In genomic region chr3:184230081-184230602, GRCh38 we compare ENCODE assay signal across 8 cellular contexts. TPM values are rescaled to one million over a fixed set of nuclear protein-coding genes. Genes with fewer than 3 reads are reported as not detected.
DNase-seq lines count a peak whose midpoint lies in the region; ATAC-seq and TF ChIP-seq lines count a peak whose summit lies in the region.

No MANE protein-coding gene starts in this region.

- no peaks in the 10 kb centered on the region for H3K36me3 ChIP-seq in heart left ventricle
- no peaks in the 10 kb centered on the region for H3K36me3 ChIP-seq in upper lobe of left lung

- ATAC-seq in heart left ventricle (no peak), Right ventricle myocardium superior (ENCODE audit: poor library complexity) (no peak), T-helper 17 cell (no peak), upper lobe of left lung (ENCODE audit: low FRiP score in 2 of 2) (no peak), GM19328 (IDR thresholded peaks at IDR 0.05; ENCODE audit: unreplicated experiment) (no peak), GM18498 (IDR thresholded peaks at IDR 0.05; ENCODE audit: unreplicated experiment) (no peak)

- H3K27me3 ChIP-seq in heart left ventricle (peaks cover 20 to 69% (median 32%) of the 10 kb centered on the region in 9 donors), layer of hippocampus (ENCODE audit: control insufficient read depth, insufficient read depth, low read length) (peaks cover 18% of the 10 kb centered on the region), upper lobe of left lung (peaks cover 2 to 38% (median 27%) of the 10 kb centered on the region in 4 donors)

- H3K27ac ChIP-seq in heart left ventricle (no peak overlapping the region), layer of hippocampus (ENCODE audit: low read depth, low read length) (peak overlapping the region; percentile 30), upper lobe of left lung (no peak overlapping the region)

- DNase-seq in heart left ventricle = no peak
- DNase-seq in Right ventricle myocardium superior = no peak
- DNase-seq in T-helper 17 cell = no peak
- DNase-seq in upper lobe of left lung = peak in 1 of 2 donors; percentile 84
- no peak for DNase-seq in COLO829 (ENCODE audit: low spot score)

- intact Hi-C loops in heart left ventricle (cut with DNase I) = no loop called here
- intact Hi-C loops in Right ventricle myocardium superior (cut with DNase I) = no loop called here

- H3K9me3 ChIP-seq in heart left ventricle (no peaks in the 10 kb centered on the region), T-helper 17 cell (ENCODE audit: control insufficient read depth, low read length, poor library complexity, severe bottlenecking) (no peaks in the 10 kb centered on the region), upper lobe of left lung (no peaks in the 10 kb centered on the region)

- no peak overlapping the region for H3K27ac Mint-ChIP-seq in T-helper 17 cell

- peak overlapping the region; percentile 19 to 67 (median 54) for H3K4me3 ChIP-seq in heart left ventricle
- peak overlapping the region in 3 of 4 donors; percentile 37 to 61 (median 46) for H3K4me3 ChIP-seq in upper lobe of left lung

- TF ChIP-seq CTCF in heart left ventricle (IDR thresholded peaks at IDR 0.05) = no peak
- TF ChIP-seq CTCF in upper lobe of left lung (IDR thresholded peaks at IDR 0.05) = no peak

- no peak for TF ChIP-seq EP300 in upper lobe of left lung (IDR thresholded peaks at IDR 0.05)

- 0 to 1% (median 1%) methylated on average over 15 to 61 of the region's 61 CpGs for WGBS in heart left ventricle, 4 donors
- WGBS in upper lobe of left lung, 2 donors = 0% methylated on average over 11 to 14 of the region's 61 CpGs

- peak overlapping the region; percentile 90 for H3K4me3 Mint-ChIP-seq in T-helper 17 cell

- TF ChIP-seq POLR2A in heart left ventricle (IDR thresholded peaks at IDR 0.05) (no peak), upper lobe of left lung (IDR thresholded peaks at IDR 0.05) (no peak)

- peaks cover 53% of the 10 kb centered on the region for H3K27me3 Mint-ChIP-seq in T-helper 17 cell

- H3K4me1 Mint-ChIP-seq in T-helper 17 cell = peaks cover 12% of the 10 kb centered on the region

- H3K36me3 Mint-ChIP-seq in T-helper 17 cell (ENCODE audit: low read depth) = peaks cover 5% of the 10 kb centered on the region

- peaks cover 0 to 22% (median 12%) of the 10 kb centered on the region in 12 donors for H3K4me1 ChIP-seq in heart left ventricle
- peaks cover 22 to 24% (median 22%) of the 10 kb centered on the region in 4 donors for H3K4me1 ChIP-seq in upper lobe of left lung

RNA-seq across cellular contexts. Expression of gene VWA5B2, which starts 0.8 kb away (rescaled TPM):
- total RNA-seq in heart left ventricle (not detected), Right ventricle myocardium superior (not detected), T-helper 17 cell (not detected), upper lobe of left lung (1 to 10 TPM in 2 of 6 donors, under 1 TPM in 3, not detected in 1; 0.17 to 1.2 (median 0.51) TPM)
- polyA plus RNA-seq in heart left ventricle = under 1 TPM in 1 of 2 donors, not detected in 1; 0.11 TPM

RNA-seq across cellular contexts. Expression of gene ALG3, which starts 18.6 kb away (rescaled TPM):
- total RNA-seq in heart left ventricle (10 to 100 TPM; 10.9 to 49.1 (median 17.0) TPM), Right ventricle myocardium superior (14.9 TPM), T-helper 17 cell (10 to 100 TPM; 17.6 to 24.1 TPM), upper lobe of left lung (10 to 100 TPM; 16.2 to 60.8 (median 37.6) TPM)
- polyA plus RNA-seq in heart left ventricle = 10 to 100 TPM; 15.5 to 68.1 TPM

RNA-seq across cellular contexts. Expression of gene EEF1AKMT4, which starts 19.3 kb away (rescaled TPM):
- total RNA-seq in heart left ventricle (1 to 10 TPM in 7 of 9 donors, under 1 TPM in 2; 0.66 to 4.2 (median 2.1) TPM), Right ventricle myocardium superior (1.6 TPM), T-helper 17 cell (under 1 TPM; 0.45 to 0.65 TPM), upper lobe of left lung (1 to 10 TPM; 1.8 to 8.8 (median 4.1) TPM)
- polyA plus RNA-seq in heart left ventricle = 10 to 100 TPM in 1 of 2 donors, 1 to 10 TPM in 1; 1.9 to 16.7 TPM

RNA-seq across cellular contexts. Expression of gene CAMK2N2, which starts 31.2 kb away (rescaled TPM):
- total RNA-seq in heart left ventricle (under 1 TPM in 4 of 9 donors, not detected in 5; 0.17 to 0.37 (median 0.29) TPM), Right ventricle myocardium superior (not detected), T-helper 17 cell (under 1 TPM; 0.20 to 0.31 TPM), upper lobe of left lung (under 1 TPM in 2 of 6 donors, not detected in 4; 0.26 to 0.44 TPM)
- polyA plus RNA-seq in heart left ventricle = under 1 TPM in 1 of 2 donors, not detected in 1; 0.14 TPM

RNA-seq across cellular contexts. Expression of gene ABCF3, which starts 44.1 kb away (rescaled TPM):
- total RNA-seq in heart left ventricle (10 to 100 TPM; 58.2 to 81.9 (median 69.2) TPM), Right ventricle myocardium superior (69.3 TPM), T-helper 17 cell (100 to 1,000 TPM; 118 to 120 TPM), upper lobe of left lung (100 to 1,000 TPM in 1 of 6 donors, 10 to 100 TPM in 5; 52.6 to 184 (median 73.1) TPM)
- polyA plus RNA-seq in heart left ventricle = 10 to 100 TPM; 63.4 to 80.5 TPM
